Comparison of ENCODE assay signal across 28 cellular contexts in genomic region chr2:145798419-145798818, GRCh38.
"Had no signal": no experiment of that assay in that cellular context is flagged by ENCODE, and none has a peak within 500 bp of the region (broad histone marks: within the 10 kb centered on the region; RNA-seq: fewer than 3 reads in every experiment).

No MANE protein-coding gene starts in this region.

- H3K27me3 ChIP-seq: heart right ventricle, hepatocyte, neural progenitor cell, neutrophil, right atrium auricular region, right lobe of liver, stomach, testis, thyroid gland, transverse colon, upper lobe of left lung, vagina had no signal

- H3K36me3 ChIP-seq: heart right ventricle, left ventricle myocardium inferior, neural progenitor cell, neutrophil, right atrium auricular region, right lobe of liver, stomach, thyroid gland, transverse colon, upper lobe of left lung, vagina had no signal

- H3K4me1 ChIP-seq: heart right ventricle, left ventricle myocardium inferior, neural progenitor cell, parathyroid adenoma, right atrium auricular region, testis, thyroid gland, transverse colon, upper lobe of left lung, vagina had no signal

- H3K27ac ChIP-seq: heart right ventricle, hepatocyte, left ventricle myocardium inferior, neural progenitor cell, neutrophil, parathyroid adenoma, right atrium auricular region, right lobe of liver, stomach, testis, thyroid gland, transverse colon, upper lobe of left lung, vagina had no signal

- H3K9ac ChIP-seq: neural progenitor cell, parathyroid adenoma had no signal

- H3K36me3 Mint-ChIP-seq: memory B cell; naive thymus-derived CD8-positive, alpha-beta T cell; neural progenitor cell; stimulated activated memory B cell treated with anti-CD40 and anti-IgM and Interleukin-4, amounts not matched to agents 10 μg/mL and 1 μg/mL and 100 μg/mL, for 72 hours had no signal

- ATAC-seq: heart right ventricle; naive thymus-derived CD8-positive, alpha-beta T cell; right lobe of liver; stimulated activated memory B cell treated with anti-CD40 and anti-IgM and Interleukin-4, amounts not matched to agents 10 μg/mL and 1 μg/mL and 100 μg/mL, for 72 hours; stimulated activated naive CD8-positive, alpha-beta T cell treated with anti-CD3 and anti-CD28 coated beads, Interleukin-15, Interleukin-2, amounts not matched to agents 100 U/mL and 50 U/mL, for 24 hours had no signal

- H3K4me3 ChIP-seq: heart right ventricle, hepatocyte, left ventricle myocardium inferior, lung, neural progenitor cell, right atrium auricular region, right lobe of liver, smooth muscle cell, stomach, testis, thyroid gland, transverse colon, upper lobe of left lung, vagina had no signal

- DNase-seq: heart right ventricle; islet precursor cell; kidney glomerular epithelial cell; left ventricle myocardium inferior; naive thymus-derived CD8-positive, alpha-beta T cell; occipital lobe; right lobe of liver; stimulated activated CD4-positive, alpha-beta T cell treated with anti-CD3 and anti-CD28 coated beads, Interleukin-1b, Interleukin-23, amount 100 ng/mL, for 48 hours; stimulated activated CD4-positive, alpha-beta T cell treated with anti-CD3 and anti-CD28 coated beads, Interleukin-2, amount 100 ng/mL, for 48 hours; stimulated activated CD4-positive, alpha-beta T cell treated with anti-CD3 and anti-CD28 coated beads, Interleukin-4, amount 100 ng/mL, for 4 hours; stimulated activated CD8-positive, alpha-beta memory T cell treated with anti-CD3 and anti-CD28 coated beads, Interleukin-4, amount 100 ng/mL, for 48 hours; stimulated activated naive CD8-positive, alpha-beta T cell treated with anti-CD3 and anti-CD28 coated beads, Interleukin-15, Interleukin-2, amounts not matched to agents 100 U/mL and 50 U/mL, for 24 hours; stomach; testis; thyroid gland; transverse colon; upper lobe of left lung had no signal

- H3K9me3 Mint-ChIP-seq: memory B cell; neural progenitor cell; stimulated activated memory B cell treated with anti-CD40 and anti-IgM and Interleukin-4, amounts not matched to agents 10 μg/mL and 1 μg/mL and 100 μg/mL, for 72 hours had no signal

- H3K4me3 Mint-ChIP-seq: memory B cell; naive thymus-derived CD8-positive, alpha-beta T cell; nephron; neural progenitor cell; stimulated activated memory B cell treated with anti-CD40 and anti-IgM and Interleukin-4, amounts not matched to agents 10 μg/mL and 1 μg/mL and 100 μg/mL, for 72 hours had no signal

- H3K4me1 Mint-ChIP-seq: memory B cell; naive thymus-derived CD8-positive, alpha-beta T cell; nephron; stimulated activated memory B cell treated with anti-CD40 and anti-IgM and Interleukin-4, amounts not matched to agents 10 μg/mL and 1 μg/mL and 100 μg/mL, for 72 hours had no signal

- H3K27ac Mint-ChIP-seq: memory B cell; naive thymus-derived CD8-positive, alpha-beta T cell; nephron; neural progenitor cell; stimulated activated memory B cell treated with anti-CD40 and anti-IgM and Interleukin-4, amounts not matched to agents 10 μg/mL and 1 μg/mL and 100 μg/mL, for 72 hours had no signal

- H3K9me3 ChIP-seq: left ventricle myocardium inferior, neutrophil, right atrium auricular region, right lobe of liver, stomach, testis, thyroid gland, transverse colon, upper lobe of left lung, vagina had no signal

- H3K27me3 Mint-ChIP-seq: memory B cell; naive thymus-derived CD8-positive, alpha-beta T cell had no signal
